In the genomic region with DNA sequence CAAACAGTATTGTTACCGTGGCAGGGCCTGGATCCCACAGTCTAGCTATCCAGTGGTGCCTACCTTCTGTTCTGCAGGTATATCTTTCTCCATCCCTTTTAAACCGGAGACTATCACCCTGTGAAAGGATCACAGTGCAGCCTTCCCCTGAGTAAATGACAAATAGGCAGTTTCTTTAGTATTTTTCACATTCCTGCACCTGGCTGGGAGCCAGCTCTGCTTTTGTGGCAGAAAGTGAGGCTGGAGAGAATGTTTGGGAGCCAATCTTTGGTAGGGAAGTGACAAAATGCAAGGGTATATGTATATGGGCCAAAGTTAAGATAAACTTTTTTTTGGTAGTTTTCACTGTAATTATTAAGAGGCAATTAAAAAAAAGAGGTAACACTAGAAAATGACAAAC, we compare ENCODE assay signal across 30 cellular contexts.
"Had no signal": no experiment of that assay in that cellular context is flagged by ENCODE, and none has a peak within 500 bp of the region (broad histone marks: within the 10 kb centered on the region; RNA-seq: fewer than 3 reads in every experiment).

No MANE protein-coding gene starts in this region.

- DNase-seq: activated CD4-positive, alpha-beta T cell treated with anti-CD3 and anti-CD28 coated beads for 36 hours; activated CD4-positive, alpha-beta T cell treated with anti-CD3 and anti-CD28 coated beads, Interleukin-2, amount 50 U/mL, for 4 hours; activated CD4-positive, CD25-positive, alpha-beta regulatory T cell; activated CD8-positive, alpha-beta memory T cell treated with anti-CD3 and anti-CD28 coated beads for 24 hours; activated effector memory CD4-positive, alpha-beta T cell treated with Interleukin-2 at 50 U/mL for 16 hours; activated naive CD4-positive, alpha-beta T cell treated with anti-CD3 and anti-CD28 coated beads for 36 hours; activated naive CD8-positive, alpha-beta T cell treated with anti-CD3 and anti-CD28 coated beads for 36 hours; amniotic stem cell; central memory CD4-positive, alpha-beta T cell; endodermal cell; foreskin melanocyte; kidney glomerular epithelial cell; left lung; lower lobe of right lung; mesendoderm; mucosa of descending colon; naive B cell; nephron progenitor cell; pancreas; stimulated activated CD4-positive, alpha-beta T cell treated with anti-CD3 and anti-CD28 coated beads, Interleukin-15, amount 100 ng/mL, for 24 hours; stimulated activated CD4-positive, alpha-beta T cell treated with anti-CD3 and anti-CD28 coated beads, Interleukin-2, amount 100 ng/mL, for 24 hours; stimulated activated naive B cell treated with anti-CD40 and anti-IgM and Interleukin-4, amounts not matched to agents 10 μg/mL and 1 μg/mL and 100 μg/mL, for 72 hours; stomach; T-cell; transverse colon had no signal

- H3K36me3 Mint-ChIP-seq: activated naive CD8-positive, alpha-beta T cell treated with anti-CD3 and anti-CD28 coated beads for 36 hours; naive B cell; stimulated activated naive B cell treated with anti-CD40 and anti-IgM and Interleukin-4, amounts not matched to agents 10 μg/mL and 1 μg/mL and 100 μg/mL, for 72 hours; T-cell had no signal

- H3K27ac ChIP-seq: breast epithelium, left lung, lower lobe of right lung, pancreas, prostate gland, suprapubic skin had no signal

- H3K9me3 ChIP-seq: breast epithelium, left lung, lower lobe of right lung, mucosa of descending colon, pancreas, prostate gland, stomach, suprapubic skin, transverse colon had no signal

- H3K27me3 Mint-ChIP-seq: activated naive CD8-positive, alpha-beta T cell treated with anti-CD3 and anti-CD28 coated beads for 36 hours; stimulated activated naive B cell treated with anti-CD40 and anti-IgM and Interleukin-4, amounts not matched to agents 10 μg/mL and 1 μg/mL and 100 μg/mL, for 72 hours had no signal

- H3K4me1 Mint-ChIP-seq: activated CD4-positive, alpha-beta T cell treated with anti-CD3 and anti-CD28 coated beads for 36 hours; activated naive CD8-positive, alpha-beta T cell treated with anti-CD3 and anti-CD28 coated beads for 36 hours; naive B cell; stimulated activated naive B cell treated with anti-CD40 and anti-IgM and Interleukin-4, amounts not matched to agents 10 μg/mL and 1 μg/mL and 100 μg/mL, for 72 hours; T-cell had no signal

- H3K9me3 Mint-ChIP-seq: activated naive CD4-positive, alpha-beta T cell treated with anti-CD3 and anti-CD28 coated beads for 36 hours; activated naive CD8-positive, alpha-beta T cell treated with anti-CD3 and anti-CD28 coated beads for 36 hours; endodermal cell; nephron progenitor cell; T-helper 2 cell treated with Interferon-gamma antibody and Interleukin-4, amounts not matched to agents 5 μg/mL and 100 μg/mL, for 36 hours had no signal

- H3K27me3 ChIP-seq: breast epithelium, left lung, pancreas, stomach, suprapubic skin, transverse colon had no signal

- ATAC-seq: activated CD4-positive, alpha-beta T cell treated with anti-CD3 and anti-CD28 coated beads for 36 hours; esophagus mucosa; left lung; lower lobe of right lung; mucosa of descending colon; pancreas; stimulated activated naive B cell treated with anti-CD40 and anti-IgM and Interleukin-4, amounts not matched to agents 10 μg/mL and 1 μg/mL and 100 μg/mL, for 72 hours; T-cell had no signal

- H3K36me3 ChIP-seq: breast epithelium, left lung, lower lobe of right lung, pancreas, prostate gland, stomach, suprapubic skin, transverse colon had no signal

- H3K4me3 ChIP-seq: breast epithelium, left lung, lower lobe of right lung, mucosa of descending colon, pancreas, prostate gland, stomach, suprapubic skin, transverse colon had no signal

- H3K4me1 ChIP-seq: breast epithelium, left lung, prostate gland, suprapubic skin had no signal

- H3K4me3 Mint-ChIP-seq: activated CD4-positive, alpha-beta T cell treated with anti-CD3 and anti-CD28 coated beads for 36 hours; activated naive CD4-positive, alpha-beta T cell treated with anti-CD3 and anti-CD28 coated beads for 36 hours; activated naive CD8-positive, alpha-beta T cell treated with anti-CD3 and anti-CD28 coated beads for 36 hours; endodermal cell; nephron progenitor cell; stimulated activated naive B cell treated with anti-CD40 and anti-IgM and Interleukin-4, amounts not matched to agents 10 μg/mL and 1 μg/mL and 100 μg/mL, for 72 hours; T-cell; T-helper 2 cell treated with Interferon-gamma antibody and Interleukin-4, amounts not matched to agents 5 μg/mL and 100 μg/mL, for 36 hours had no signal

- H3K27ac Mint-ChIP-seq: activated CD4-positive, alpha-beta T cell treated with anti-CD3 and anti-CD28 coated beads for 36 hours; activated naive CD4-positive, alpha-beta T cell treated with anti-CD3 and anti-CD28 coated beads for 36 hours; activated naive CD8-positive, alpha-beta T cell treated with anti-CD3 and anti-CD28 coated beads for 36 hours; endodermal cell; naive B cell; nephron progenitor cell; stimulated activated naive B cell treated with anti-CD40 and anti-IgM and Interleukin-4, amounts not matched to agents 10 μg/mL and 1 μg/mL and 100 μg/mL, for 72 hours; T-cell; T-helper 2 cell treated with Interferon-gamma antibody and Interleukin-4, amounts not matched to agents 5 μg/mL and 100 μg/mL, for 36 hours had no signal
